Comparison of ENCODE assay signal across 11 cellular contexts in genomic region chr19:1271528-1272422, GRCh38. TPM values are rescaled to one million over a fixed set of nuclear protein-coding genes. Genes with fewer than 3 reads are reported as not detected.
DNase-seq lines count a peak whose midpoint lies in the region; ATAC-seq, FAIRE-seq and TF ChIP-seq lines count a peak whose summit lies in the region.
"Had no signal": no experiment of that assay in that cellular context is flagged by ENCODE, and none has a peak within 500 bp of the region (broad histone marks: within the 10 kb centered on the region; RNA-seq: fewer than 3 reads in every experiment).

No MANE protein-coding gene starts in this region.

- no peak for TF ChIP-seq RAD21 in SK-N-SH (IDR thresholded peaks at IDR 0.05; ENCODE audit: low read length)

- no peaks in the 10 kb centered on the region for H3K9me2 ChIP-seq in SK-N-SH

- H3K27me3 ChIP-seq in SK-N-SH (ENCODE audit: insufficient read depth) (no peaks in the 10 kb centered on the region), esophagus (ENCODE audit: control insufficient read depth in 1 of 2, insufficient read depth in 2 of 2, low read length in 2 of 2) (no peaks in the 10 kb centered on the region)

- TF ChIP-seq POLR2A in H54 (IDR thresholded peaks at IDR 0.05; ENCODE audit: low read depth, low read length), result no peak

- WGBS in SK-N-SH (ENCODE audit: low lambda C conversion rate), result 95% methylated on average over 25 of the region's 37 CpGs
- WGBS in esophagus, 2 donors, result 57 to 61% methylated on average over 34 to 37 of the region's 37 CpGs

- H3K9me3 ChIP-seq in SK-N-SH (no peaks in the 10 kb centered on the region), esophagus (ENCODE audit: control insufficient read depth in 2 of 2, insufficient read depth in 1 of 2, low read depth in 1 of 2, low read length in 1 of 2) (no peaks in the 10 kb centered on the region)

- H3K36me3 ChIP-seq in SK-N-SH (replicated peaks in 1 of 2; ENCODE audit: control insufficient read depth in 1 of 2, insufficient read depth in 2 of 2, low read length in 1 of 2) (peaks cover 45 to 50% of the 10 kb centered on the region in 2 experiments), esophagus (ENCODE audit: control insufficient read depth in 2 of 2, insufficient read depth in 2 of 2, low read length in 1 of 2) (peaks cover 3 to 40% of the 10 kb centered on the region in 2 donors)

- H3K9ac ChIP-seq in SK-N-SH, result peak overlapping the region; percentile 91; the same call in 1 of the 2 replicates

- H3K4me3 ChIP-seq in SK-N-SH (ENCODE audit: low read depth in 2 of 2, low read length in 1 of 2) (peak overlapping the region; percentile 78 to 86; a peak in 3 of 4 replicates), esophagus (ENCODE audit: low read depth in 1 of 2, low read length in 2 of 2) (peak overlapping the region; percentile 8 to 59)

- H4K20me1 ChIP-seq in SK-N-SH (ENCODE audit: insufficient read depth), result peaks cover 53% of the 10 kb centered on the region

- H3K4me1 ChIP-seq in SK-N-SH (ENCODE audit: control insufficient read depth in 1 of 2, insufficient read depth in 2 of 2, low read depth in 1 of 2, low read length in 1 of 2) (peaks cover 36 to 66% of the 10 kb centered on the region in 2 experiments; a peak in 2 of 4 replicates), esophagus (ENCODE audit: control insufficient read depth in 2 of 2, insufficient read depth in 2 of 2, low read length in 1 of 2) (peaks cover 6 to 55% of the 10 kb centered on the region in 2 donors)

- peaks cover 24% of the 10 kb centered on the region for H3K36me3 Mint-ChIP-seq in progenitor cell of endocrine pancreas (ENCODE audit: insufficient read depth)

- no peak for TF ChIP-seq CTCF in SK-N-SH (IDR thresholded peaks at IDR 0.05)
- no peak for TF ChIP-seq CTCF in progenitor cell of endocrine pancreas (IDR thresholded peaks at IDR 0.05; ENCODE audit: unreplicated experiment)

- peak; percentile 13 for DNase-seq in COLO668 (lab: John Stamatoyannopoulos, UW; ENCODE audit: unreplicated experiment)
- DNase-seq in SK-N-SH, result no peak
- DNase-seq in progenitor cell of endocrine pancreas (ENCODE audit: low spot score, unreplicated experiment), result no peak
- no peak for DNase-seq in H54 (ENCODE audit: insufficient read length, low spot score)
- DNase-seq in NCI-H2227 (lab: John Stamatoyannopoulos, UW; ENCODE audit: unreplicated experiment), result no peak
- no peak for DNase-seq in NCI-H2171 (lab: John Stamatoyannopoulos, UW)
- DNase-seq: MM.1S had no signal

- no peak for FAIRE-seq in H54 (lab: Jason Lieb, UNC)
- FAIRE-seq: GM18507 had no signal

- H3K27ac ChIP-seq in SK-N-SH (ENCODE audit: low read depth in 2 of 2, low read length in 1 of 2) (peak overlapping the region in 1 of 2 experiments; percentile 91; a peak in 2 of 4 replicates), esophagus (ENCODE audit: low read depth in 2 of 2, low read length in 1 of 2) (peak overlapping the region in 1 of 2 donors; percentile 100)

- peaks cover 9% of the 10 kb centered on the region for H3K27me3 Mint-ChIP-seq in progenitor cell of endocrine pancreas

- no peak for ATAC-seq in GM19395 (IDR thresholded peaks at IDR 0.05; ENCODE audit: unreplicated experiment)

- H3K79me2 ChIP-seq in SK-N-SH (ENCODE audit: insufficient read depth), result peaks cover 65% of the 10 kb centered on the region

- H3K4me1 Mint-ChIP-seq in progenitor cell of endocrine pancreas (ENCODE audit: low read depth), result peaks cover 40% of the 10 kb centered on the region

- CTCF ChIA-PET in SK-N-SH (lab: Yijun Ruan, JAX), result interaction anchor here (1.0 to 5.8 kb wide), 4 partner anchors 10 to 31 kb away, joined by 3 to 62 read pairs (median 3); no protein-coding TSS in a partner anchor

- H3K9me3 Mint-ChIP-seq in progenitor cell of endocrine pancreas (ENCODE audit: low read depth), result no peaks in the 10 kb centered on the region

- H3K27ac Mint-ChIP-seq in progenitor cell of endocrine pancreas, result peak overlapping the region; percentile 95

- H3K4me3 Mint-ChIP-seq in progenitor cell of endocrine pancreas (ENCODE audit: low read depth), result peak overlapping the region; percentile 82

- no peak overlapping the region for H2AFZ ChIP-seq in SK-N-SH (ENCODE audit: low read depth)

- H3K4me2 ChIP-seq in SK-N-SH, result peak overlapping the region; percentile 98

- POLR2A ChIA-PET in SK-N-SH (lab: Yijun Ruan, JAX), result interaction anchor here (0.9 kb wide), 1 partner anchor 9 kb away, joined by 3 read pairs; no protein-coding TSS in a partner anchor

- no peak for TF ChIP-seq EP300 in SK-N-SH (IDR thresholded peaks at IDR 0.05; ENCODE audit: borderline replicate concordance in 1 of 2, low read depth in 1 of 2, low read length in 1 of 2)

- peaks cover 55% of the 10 kb centered on the region for H3F3A ChIP-seq in SK-N-SH (replicated peaks; ENCODE audit: insufficient read depth)

TF ChIP-seq in SK-N-SH, 30 proteins besides CTCF, POLR2A, EP300 and RAD21:
- TF ChIP-seq USF2 (IDR thresholded peaks at IDR 0.05; ENCODE audit: borderline replicate concordance, low read depth, low read length), result no peak
- no peak for TF ChIP-seq MXI1 (IDR thresholded peaks at IDR 0.05; ENCODE audit: low read depth, low read length)
- no peak for TF ChIP-seq IRF3 (IDR thresholded peaks at IDR 0.05; ENCODE audit: low read depth, low read length)

RNA-seq across cellular contexts. Expression of gene CIRBP, which starts 2.6 kb away (rescaled TPM):
- 762 and 857 TPM in 2 replicates for polyA plus RNA-seq in SK-N-SH (2012; rRNA removed)
- 628 and 677 TPM in 2 replicates for polyA plus RNA-seq in SK-N-SH (2012; cell fraction: cytosol; rRNA removed)
- polyA plus RNA-seq in SK-N-SH (2012; cell fraction: nucleus; rRNA removed), result 2,521 and 3,638 TPM in 2 replicates
- polyA plus RNA-seq in esophagus, result 100 to 1,000 TPM; 231 to 265 TPM
- 462 and 465 TPM in 2 replicates for total RNA-seq in progenitor cell of endocrine pancreas

RNA-seq across cellular contexts. Expression of gene FAM174C, which starts 3.6 kb away (rescaled TPM):
- polyA plus RNA-seq in SK-N-SH (2012; rRNA removed) (53.5 and 78.0 TPM in 2 replicates), esophagus (10 to 100 TPM; 45.8 to 46.7 TPM)
- 35.5 and 51.2 TPM in 2 replicates for polyA plus RNA-seq in SK-N-SH (2012; cell fraction: cytosol; rRNA removed)
- 76.2 and 162 TPM in 2 replicates for polyA plus RNA-seq in SK-N-SH (2012; cell fraction: nucleus; rRNA removed)
- 30.0 and 31.8 TPM in 2 replicates for total RNA-seq in progenitor cell of endocrine pancreas

RNA-seq across cellular contexts. Expression of gene EFNA2, which starts 13.9 kb away (rescaled TPM):
- polyA plus RNA-seq in SK-N-SH (2012; rRNA removed), result 0.67 and 1.1 TPM in 2 replicates
- polyA plus RNA-seq in SK-N-SH (2012; cell fraction: cytosol; rRNA removed), result 0.39 and 0.63 TPM in 2 replicates
- 0.33 and 0.44 TPM in 2 replicates for polyA plus RNA-seq in SK-N-SH (2012; cell fraction: nucleus; rRNA removed)
- polyA plus RNA-seq in esophagus, result under 1 TPM; 0.18 to 0.39 TPM
- 23.8 and 26.5 TPM in 2 replicates for total RNA-seq in progenitor cell of endocrine pancreas
- total RNA-seq: myocyte had no signal

RNA-seq across cellular contexts. Expression of gene MIDN, which starts 23.4 kb away (rescaled TPM):
- polyA plus RNA-seq in SK-N-SH (2012; rRNA removed) (8.2 and 13.9 TPM in 2 replicates), esophagus (10 to 100 TPM; 36.4 to 38.7 TPM)
- 6.8 and 9.9 TPM in 2 replicates for polyA plus RNA-seq in SK-N-SH (2012; cell fraction: cytosol; rRNA removed)
- 53.9 and 79.1 TPM in 2 replicates for polyA plus RNA-seq in SK-N-SH (2012; cell fraction: nucleus; rRNA removed)
- 187 and 193 TPM in 2 replicates for total RNA-seq in progenitor cell of endocrine pancreas

RNA-seq across cellular contexts. Expression of gene ATP5F1D, which starts 30.2 kb away (rescaled TPM):
- polyA plus RNA-seq in SK-N-SH (2012; rRNA removed), result 133 and 226 TPM in 2 replicates
- 114 and 155 TPM in 2 replicates for polyA plus RNA-seq in SK-N-SH (2012; cell fraction: cytosol; rRNA removed)
- polyA plus RNA-seq in SK-N-SH (2012; cell fraction: nucleus; rRNA removed), result 81.6 and 162 TPM in 2 replicates
- 100 to 1,000 TPM; 234 to 289 TPM for polyA plus RNA-seq in esophagus
- total RNA-seq in progenitor cell of endocrine pancreas, result 107 and 117 TPM in 2 replicates
